Comparison of ENCODE assay signal across 20 cellular contexts in genomic region chr1:42735056-42735455, GRCh38. TPM values are rescaled to one million over a fixed set of nuclear protein-coding genes. Genes with fewer than 3 reads are reported as not detected.
"Had no signal": no experiment of that assay in that cellular context is flagged by ENCODE, and none has a peak within 500 bp of the region (broad histone marks: within the 10 kb centered on the region; RNA-seq: fewer than 3 reads in every experiment).

No MANE protein-coding gene starts in this region.

- H3K4me3 Mint-ChIP-seq: dendritic cell treated with granulocyte-macrophage colony-stimulating factor and Interleukin-4, amounts not matched to agents 40 ng/mL and 50 ng/mL, for 4 days; effector memory CD8-positive, alpha-beta T cell; naive thymus-derived CD8-positive, alpha-beta T cell; stimulated activated naive CD8-positive, alpha-beta T cell treated with anti-CD3 and anti-CD28 coated beads, Interleukin-15, Interleukin-2, amounts not matched to agents 100 ng/mL and 50 ng/mL, for 24 hours had no signal

- ATAC-seq: effector memory CD8-positive, alpha-beta T cell; gastroesophageal sphincter; naive thymus-derived CD8-positive, alpha-beta T cell; upper lobe of right lung had no signal

- H3K9me3 Mint-ChIP-seq: dendritic cell treated with granulocyte-macrophage colony-stimulating factor and Interleukin-4, amounts not matched to agents 40 ng/mL and 50 ng/mL, for 4 days; effector memory CD8-positive, alpha-beta T cell; naive thymus-derived CD8-positive, alpha-beta T cell; stimulated activated naive CD8-positive, alpha-beta T cell treated with anti-CD3 and anti-CD28 coated beads, Interleukin-15, Interleukin-2, amounts not matched to agents 100 ng/mL and 50 ng/mL, for 24 hours had no signal

- H3K36me3 Mint-ChIP-seq: naive thymus-derived CD8-positive, alpha-beta T cell had no signal

- H3K27ac Mint-ChIP-seq: effector memory CD8-positive, alpha-beta T cell; stimulated activated naive CD8-positive, alpha-beta T cell treated with anti-CD3 and anti-CD28 coated beads, Interleukin-15, Interleukin-2, amounts not matched to agents 100 ng/mL and 50 ng/mL, for 24 hours had no signal

- H3K27me3 Mint-ChIP-seq: dendritic cell treated with granulocyte-macrophage colony-stimulating factor and Interleukin-4, amounts not matched to agents 40 ng/mL and 50 ng/mL, for 4 days; effector memory CD8-positive, alpha-beta T cell; naive thymus-derived CD8-positive, alpha-beta T cell; stimulated activated naive CD8-positive, alpha-beta T cell treated with anti-CD3 and anti-CD28 coated beads, Interleukin-15, Interleukin-2, amounts not matched to agents 100 ng/mL and 50 ng/mL, for 24 hours had no signal

- DNase-seq: cerebellar nuclear complex; effector memory CD8-positive, alpha-beta T cell; esophagus squamous epithelium; foreskin fibroblast; glutamatergic neuron; left ventricle myocardium inferior; lower lobe of right lung; naive thymus-derived CD8-positive, alpha-beta T cell; small intestine; stimulated activated CD4-positive, alpha-beta T cell treated with anti-CD3 and anti-CD28 coated beads, Interleukin-12 subunit alpha, Interleukin-12 subunit beta, amount 100 ng/mL, for 4 hours; testis; upper lobe of right lung had no signal

RNA-seq across cellular contexts. Expression of gene CLDN19, which starts 5.0 kb away (rescaled TPM):
- total RNA-seq: left ventricle myocardium inferior; lower lobe of right lung; naive thymus-derived CD8-positive, alpha-beta T cell; omental fat pad; subcutaneous adipose tissue; upper lobe of right lung; vagina had no signal

RNA-seq across cellular contexts. Expression of gene TMEM269, which starts 49.7 kb away (rescaled TPM):
- total RNA-seq: esophagus squamous epithelium, left ventricle myocardium inferior, lower lobe of right lung, mucosa of descending colon, right atrium auricular region, upper lobe of right lung, vagina had no signal
